Comparison of ENCODE assay signal across 8 cellular contexts in genomic region chr13:36920612-36921185, GRCh38. TPM values are rescaled to one million over a fixed set of nuclear protein-coding genes. Genes with fewer than 3 reads are reported as not detected.
DNase-seq lines count a peak whose midpoint lies in the region; ATAC-seq and TF ChIP-seq lines count a peak whose summit lies in the region.

No MANE protein-coding gene starts in this region.

- peak overlapping the region; percentile 69 to 96 (median 89) for H3K27ac Mint-ChIP-seq in brain

- DNase-seq in heart right ventricle (no peak), left cardiac atrium (no peak), aorta (no peak), H4 (ENCODE audit: low spot score) (no peak)
- DNase-seq in stimulated activated CD4-positive, alpha-beta T cell treated with anti-CD3 and anti-CD28 coated beads, Interleukin-2, amount 100 ng/mL, for 24 hours: no peak

- WGBS in heart right ventricle, 2 donors: 46 to 50% methylated on average over 11 of the region's 11 CpGs
- 55 to 64% methylated on average over 6 to 9 of the region's 11 CpGs for WGBS in mesodermal cell (ENCODE audit: insufficient coverage in 2 of 2), 2 experiments
- 9 to 11% methylated on average over 11 of the region's 11 CpGs for WGBS in aorta, 2 donors

- no peak for TF ChIP-seq CTCF in heart right ventricle (IDR thresholded peaks at IDR 0.05)
- TF ChIP-seq CTCF in brain (conservative IDR thresholded peaks at IDR 0.05): no peak

- H3K9me3 Mint-ChIP-seq in brain: peaks cover 0 to 6% (median 0%) of the 10 kb centered on the region in 5 experiments

- peaks cover 6% of the 10 kb centered on the region for H3K27me3 Mint-ChIP-seq in brain

- ATAC-seq in heart right ventricle: no peak
- ATAC-seq in left cardiac atrium: no peak
- no peak for ATAC-seq in aorta (ENCODE audit: low FRiP score)
- ATAC-seq in HG02840 (IDR thresholded peaks at IDR 0.05; ENCODE audit: low FRiP score, unreplicated experiment): no peak

- peaks cover 0 to 19% (median 9%) of the 10 kb centered on the region in 9 donors for H3K4me1 ChIP-seq in heart right ventricle
- H3K4me1 ChIP-seq in mesodermal cell (ENCODE audit: control insufficient read depth, insufficient read depth, low read length, poor library complexity, severe bottlenecking): peaks cover 26% of the 10 kb centered on the region
- H3K4me1 ChIP-seq in aorta (ENCODE audit: control insufficient read depth in 1 of 2, insufficient read depth in 2 of 2, low read length in 2 of 2): peaks cover 2 to 3% of the 10 kb centered on the region in 2 donors

- peaks cover 41% of the 10 kb centered on the region for H3K4me1 Mint-ChIP-seq in brain

- H3K27ac ChIP-seq in heart right ventricle (peak overlapping the region in 8 of 10 donors; percentile 35 to 78 (median 58)), mesodermal cell (ENCODE audit: low read depth, low read length, severe bottlenecking) (peak overlapping the region; percentile 62), aorta (ENCODE audit: low read depth in 1 of 2, low read length in 2 of 2) (peak overlapping the region; percentile 80 to 81)

- peak overlapping the region in 9 of 10 donors; percentile 51 to 77 (median 70) for H3K4me3 ChIP-seq in heart right ventricle
- peak overlapping the region; percentile 25 for H3K4me3 ChIP-seq in mesodermal cell (ENCODE audit: extremely low read depth, insufficient read depth, low read length, poor library complexity, severe bottlenecking)
- H3K4me3 ChIP-seq in aorta (ENCODE audit: low read length in 2 of 2): peak overlapping the region; percentile 98 to 99

- intact Hi-C loops in heart right ventricle (cut with DNase I) (loop anchor here in 2 of 10 donors (5.0 to 10.0 kb wide), 2 partner anchors 56 to 63 kb away; no protein-coding TSS in a partner anchor), left cardiac atrium (cut with DNase I) (no loop called here), aorta (cut with DNase I) (loop anchor here in 1 of 2 donors (5.0 kb wide), 2 partner anchors 37 to 63 kb away; no protein-coding TSS in a partner anchor)

- H3K4me3 Mint-ChIP-seq in brain: peak overlapping the region; percentile 78 to 90 (median 82)

- H3K9me3 ChIP-seq in heart right ventricle (no peaks in the 10 kb centered on the region), mesodermal cell (ENCODE audit: control insufficient read depth, low read length) (no peaks in the 10 kb centered on the region), aorta (ENCODE audit: control insufficient read depth, low read length) (no peaks in the 10 kb centered on the region)

- no peaks in the 10 kb centered on the region for H3K36me3 Mint-ChIP-seq in brain

- H3K27me3 ChIP-seq in heart right ventricle: peaks cover 0 to 54% (median 0%) of the 10 kb centered on the region in 7 donors
- no peaks in the 10 kb centered on the region for H3K27me3 ChIP-seq in aorta (ENCODE audit: control insufficient read depth in 1 of 2, insufficient read depth in 2 of 2, low read length in 1 of 2)

- H3K36me3 ChIP-seq in heart right ventricle: no peaks in the 10 kb centered on the region
- no peaks in the 10 kb centered on the region for H3K36me3 ChIP-seq in mesodermal cell (ENCODE audit: control insufficient read depth, insufficient read depth, low read length)
- peaks cover 0 to 1% of the 10 kb centered on the region in 2 donors for H3K36me3 ChIP-seq in aorta (ENCODE audit: control insufficient read depth in 1 of 2, insufficient read depth in 2 of 2, low read length in 1 of 2)

RNA-seq across cellular contexts. Expression of gene SMAD9, which starts 0.7 kb away (rescaled TPM):
- total RNA-seq in heart right ventricle: 1 to 10 TPM; 2.4 to 7.8 (median 3.5) TPM
- 1 to 10 TPM; 1.2 to 1.3 TPM for polyA plus RNA-seq in heart right ventricle
- 1 to 10 TPM; 3.8 to 7.8 TPM for total RNA-seq in left cardiac atrium
- polyA plus RNA-seq in brain (ENCODE audit: insufficient read depth, low read depth, low replicate concordance): 14.8 TPM
- polyA plus RNA-seq in mesodermal cell (2013, experiment 1 of 2): 23.3 TPM
- polyA plus RNA-seq in mesodermal cell (2013, experiment 2 of 2): 27.5 TPM
- 10 to 100 TPM; 48.9 to 50.8 TPM for total RNA-seq in aorta
- polyA plus RNA-seq in aorta: 10 to 100 TPM in 1 of 2 donors, 1 to 10 TPM in 1; 8.3 to 12.8 TPM
- total RNA-seq in H4 (2014; rRNA removed; shearing (Covaris generic)): 2.2 and 4.0 TPM in 2 replicates

Comparison
In these comparisons a context has a peak if more than half of its experiments do, and no peak if none do; other contexts are left out.
1. H3K4me3 ChIP-seq: peak in every context shown above with its lines; median percentile 98 in aorta; 70 in heart right ventricle; 25 in mesodermal cell.